In the genomic region with DNA sequence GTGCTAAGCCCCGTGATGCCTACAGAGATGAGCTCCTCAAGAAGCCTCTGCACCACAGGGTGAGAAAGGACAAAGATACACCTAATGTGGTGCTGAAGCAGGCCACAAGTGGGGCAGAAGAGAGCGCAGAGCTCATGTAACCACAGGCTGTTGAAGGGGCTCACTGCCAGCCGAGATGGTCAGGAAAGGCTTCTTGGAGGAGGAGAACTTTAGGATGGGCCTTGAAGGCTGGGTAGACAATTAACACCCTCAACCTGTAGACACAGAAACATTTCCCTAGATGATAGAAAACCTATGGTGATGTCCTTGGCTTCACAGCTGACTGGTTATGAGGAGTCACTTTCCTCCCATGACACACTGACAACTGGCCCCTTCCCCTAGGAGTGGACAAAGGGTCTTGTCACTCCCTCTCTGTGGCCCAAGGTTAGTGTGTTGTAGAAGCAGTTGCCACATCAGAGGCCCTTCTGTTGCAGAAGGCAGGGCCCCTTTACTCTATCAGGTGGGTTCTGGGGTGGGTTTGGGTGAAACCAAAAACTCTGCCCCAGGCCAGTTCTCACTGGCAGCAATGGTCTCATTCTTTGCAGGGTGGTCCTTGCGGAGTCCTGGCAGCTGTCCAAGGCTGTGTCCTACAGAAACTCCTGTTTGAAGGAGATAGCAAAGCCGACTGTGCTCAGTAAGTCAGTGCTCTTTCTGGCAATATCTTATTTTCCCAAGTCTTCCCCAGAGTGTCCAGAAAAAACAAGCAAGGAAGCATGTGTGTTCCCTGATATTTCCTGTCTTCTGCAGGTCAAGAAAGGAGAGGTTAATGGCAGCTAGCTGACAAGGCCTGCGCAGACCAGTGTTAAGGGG, we compare ENCODE assay signal across 24 cellular contexts.
DNase-seq lines count a peak whose midpoint lies in the region; ATAC-seq, FAIRE-seq and TF ChIP-seq lines count a peak whose summit lies in the region.
"Had no signal": no experiment of that assay in that cellular context is flagged by ENCODE, and none has a peak within 500 bp of the region (broad histone marks: within the 10 kb centered on the region; RNA-seq: fewer than 3 reads in every experiment).

No MANE protein-coding gene starts in this region.

- H3K4me1 ChIP-seq in K562 (replicated peaks in 1 of 2; ENCODE audit: control insufficient read depth in 2 of 2, insufficient read depth in 2 of 2, low read length in 2 of 2), result peaks cover 0 to 9% of the 10 kb centered on the region in 2 experiments; a peak in 3 of 5 replicates
- H3K4me1 ChIP-seq in pancreas, result no peaks in the 10 kb centered on the region
- H3K4me1 ChIP-seq: Caco-2, SJCRH30 had no signal

- TF ChIP-seq EP300 in K562 (IDR thresholded peaks at IDR 0.05; ENCODE audit: low read length), result no peak

- H3K36me3 Mint-ChIP-seq in activated CD8-positive, alpha-beta memory T cell treated with anti-CD3 and anti-CD28 coated beads, Interleukin-2, amount 10 ng/mL, durations not matched to agents 7 days and 5 days, result no peaks in the 10 kb centered on the region
- H3K36me3 Mint-ChIP-seq: CD4-positive, alpha-beta memory T cell had no signal

- H3K9me1 ChIP-seq in K562 (ENCODE audit: control insufficient read depth, insufficient read depth, low read length), result no peaks in the 10 kb centered on the region

- H3K27ac ChIP-seq in K562 (ENCODE audit: extremely low read depth, low read depth, low read length), result no peak overlapping the region
- peak overlapping the region; percentile 60 for H3K27ac ChIP-seq in layer of hippocampus (ENCODE audit: low read depth, low read length)
- H3K27ac ChIP-seq in pancreas, result no peak overlapping the region
- H3K27ac ChIP-seq: BLaER1 treated with 17β-estradiol and CSF1 and Interleukin-3, amounts not matched to agents 10 nM and 100 nM; HL-60; PC-9; SJCRH30 had no signal

- H3K9ac ChIP-seq in K562 (ENCODE audit: insufficient read depth in 1 of 2, low read depth in 2 of 2, low read length in 2 of 2), result peak overlapping the region in 1 of 2 experiments; percentile 74; a peak in 1 of 4 replicates
- H3K9ac ChIP-seq: BLaER1 treated with 17β-estradiol and CSF1 and Interleukin-3, amounts not matched to agents 10 nM and 100 nM had no signal

- no peaks in the 10 kb centered on the region for H3K27me3 ChIP-seq in K562 (ENCODE audit: control insufficient read depth in 2 of 2, insufficient read depth in 2 of 2, low read length in 2 of 2)
- H3K27me3 ChIP-seq in layer of hippocampus (ENCODE audit: control insufficient read depth, insufficient read depth, low read length), result no peaks in the 10 kb centered on the region
- no peaks in the 10 kb centered on the region for H3K27me3 ChIP-seq in pancreas
- H3K27me3 ChIP-seq: BLaER1 treated with 17β-estradiol and CSF1 and Interleukin-3, amounts not matched to agents 10 nM and 100 nM had no signal

- H3K4me3 ChIP-seq in K562, result no peak overlapping the region
- H3K4me3 ChIP-seq in pancreas, result no peak overlapping the region
- H3K4me3 ChIP-seq: BLaER1 treated with 17β-estradiol and CSF1 and Interleukin-3, amounts not matched to agents 10 nM and 100 nM; PC-9; SJCRH30 had no signal

- peak; percentile 29 for DNase-seq in activated CD8-positive, alpha-beta memory T cell treated with anti-CD3 and anti-CD28 coated beads, Interleukin-2, amount 50 U/mL, for 48 hours
- DNase-seq in activated CD8-positive, alpha-beta memory T cell treated with anti-CD3 and anti-CD28 coated beads, Interleukin-2, amount 10 ng/mL, durations not matched to agents 7 days and 5 days, result no peak
- DNase-seq in K562 (ENCODE audit: extremely low read depth in 1 of 4, low spot score in 3 of 4) (peak in 1 of 4 experiments; percentile 10), pulmonary artery endothelial cell (ENCODE audit: low read depth, low spot score) (peak; percentile 40), pancreas (no peak), HuH-7.5 (ENCODE audit: low spot score) (no peak)
- DNase-seq: 8988T; CD4-positive, alpha-beta memory T cell; DMS 273 treated with DMSO at 0.1 percent for 48 hours; IMR-90; NCI-H1105; NCI-H146; NCI-H2029; NCI-H2227 treated with DMSO at 0.1 percent for 48 hours; NCI-H510A; PC-9; RPMI8226 had no signal

- H3K79me2 ChIP-seq in K562 (ENCODE audit: control insufficient read depth, insufficient read depth, low read length), result no peaks in the 10 kb centered on the region

- H3K4me2 ChIP-seq in K562 (ENCODE audit: insufficient read depth, low read length), result no peak overlapping the region
- H3K4me2 ChIP-seq: BLaER1 treated with 17β-estradiol and CSF1 and Interleukin-3, amounts not matched to agents 10 nM and 100 nM; PC-9 had no signal

- in situ Hi-C loops in K562 (cut with MboI), result no loop called here

- TF ChIP-seq CTCF in K562 (IDR thresholded peaks at IDR 0.05 in 2 of 3, conservative IDR thresholded peaks at IDR 0.05 in 1 of 3; ENCODE audit: insufficient read depth in 2 of 3, low read depth in 1 of 3, low read length in 3 of 3) (no peak), pancreas (IDR thresholded peaks at IDR 0.05) (no peak)

- TF ChIP-seq RAD21 in K562 (CRISPR knock-in tag; conservative IDR thresholded peaks at IDR 0.05 in 1 of 2, IDR thresholded peaks at IDR 0.05 in 1 of 2), result no peak

- H3K36me3 ChIP-seq in K562 (ENCODE audit: control insufficient read depth, insufficient read depth, low read length) (peaks cover 26% of the 10 kb centered on the region; the same call in 2 of the 3 replicates), pancreas (no peaks in the 10 kb centered on the region)
- H3K36me3 ChIP-seq: BLaER1 treated with 17β-estradiol and CSF1 and Interleukin-3, amounts not matched to agents 10 nM and 100 nM; SJCRH30 had no signal

- no TSS peak for BruUV-seq in K562 (replicated peaks; lab: Mats Ljungman, UMichigan)

- no peak for TF ChIP-seq POLR2A in K562 (conservative IDR thresholded peaks at IDR 0.05)

- no peaks in the 10 kb centered on the region for H3K9me3 Mint-ChIP-seq in activated CD8-positive, alpha-beta memory T cell treated with anti-CD3 and anti-CD28 coated beads, Interleukin-2, amount 10 ng/mL, durations not matched to agents 7 days and 5 days (ENCODE audit: low read depth)

- POLR2A ChIA-PET in K562 (lab: Yijun Ruan, JAX), result interaction anchor here (1.0 kb wide), 1 partner anchor 12 kb away, joined by 3 read pairs; no protein-coding TSS in a partner anchor

- ATAC-seq in activated CD8-positive, alpha-beta memory T cell treated with anti-CD3 and anti-CD28 coated beads, Interleukin-2, amount 10 ng/mL, durations not matched to agents 7 days and 5 days, result no peak
- ATAC-seq in K562 (no peak), pancreas (no peak), HG02970 (IDR thresholded peaks at IDR 0.05; ENCODE audit: low FRiP score, unreplicated experiment) (no peak)

- H3K27me3 Mint-ChIP-seq in activated CD8-positive, alpha-beta memory T cell treated with anti-CD3 and anti-CD28 coated beads, Interleukin-2, amount 10 ng/mL, durations not matched to agents 7 days and 5 days, result no peaks in the 10 kb centered on the region
- H3K27me3 Mint-ChIP-seq: CD4-positive, alpha-beta memory T cell had no signal

- H3K27ac Mint-ChIP-seq in activated CD8-positive, alpha-beta memory T cell treated with anti-CD3 and anti-CD28 coated beads, Interleukin-2, amount 10 ng/mL, durations not matched to agents 7 days and 5 days, result no peak overlapping the region

- H3K9me3 ChIP-seq in K562 (replicated peaks; ENCODE audit: control insufficient read depth, insufficient read depth, low read depth, low read length), result no peaks in the 10 kb centered on the region
- no peaks in the 10 kb centered on the region for H3K9me3 ChIP-seq in pancreas
- H3K9me3 ChIP-seq: SJCRH30 had no signal

- no peak for FAIRE-seq in K562 (lab: Jason Lieb, UNC)
- no peak for FAIRE-seq in pancreas (lab: Jason Lieb, UNC)
- FAIRE-seq: H54 had no signal

- intact Hi-C loops in K562 (cut with micrococcal nuclease) (no loop called here), pancreas (cut with DNase I) (no loop called here)

- no peak overlapping the region for H2AFZ ChIP-seq in K562 (ENCODE audit: low read depth, low read length)
- H2AFZ ChIP-seq: PC-9 had no signal

- CTCF ChIA-PET in activated CD8-positive, alpha-beta memory T cell treated with anti-CD3 and anti-CD28 coated beads, Interleukin-2, amount 10 ng/mL, durations not matched to agents 7 days and 5 days (lab: Charles Lee), result no interaction called here
- CTCF ChIA-PET in K562 (lab: Yijun Ruan, JAX; ENCODE audit: low intra/inter-chr PET ratio), result no interaction called here

- no peak overlapping the region for H3K4me3 Mint-ChIP-seq in activated CD8-positive, alpha-beta memory T cell treated with anti-CD3 and anti-CD28 coated beads, Interleukin-2, amount 10 ng/mL, durations not matched to agents 7 days and 5 days
- H3K4me3 Mint-ChIP-seq: CD4-positive, alpha-beta memory T cell had no signal

- no peaks in the 10 kb centered on the region for H3K4me1 Mint-ChIP-seq in activated CD8-positive, alpha-beta memory T cell treated with anti-CD3 and anti-CD28 coated beads, Interleukin-2, amount 10 ng/mL, durations not matched to agents 7 days and 5 days
- H3K4me1 Mint-ChIP-seq: CD4-positive, alpha-beta memory T cell had no signal

- 61% methylated on average over 6 of the region's 6 CpGs for WGBS in K562 (ENCODE audit: insufficient coverage, low coverage, missing lambda C conversion rate)
- 83 to 93% methylated on average over 6 of the region's 6 CpGs for WGBS in pancreas, 2 donors

- H4K20me1 ChIP-seq in K562 (replicated peaks; ENCODE audit: control insufficient read depth, insufficient read depth, low read length), result no peaks in the 10 kb centered on the region

TF ChIP-seq in K562, 482 proteins besides CTCF, POLR2A, EP300 and RAD21:
- peak; percentile 37 for TF ChIP-seq ZFP36 (IDR thresholded peaks at IDR 0.05; ENCODE audit: low read depth, low read length, partially characterized antibody)
- peak; percentile 59; the same call in 1 of the 2 replicates for TF ChIP-seq NFIC (IDR thresholded peaks at IDR 0.05)
- TF ChIP-seq MAFK (IDR thresholded peaks at IDR 0.05; ENCODE audit: low read length), result no peak
TF ChIP-seq in K562: peak in this region for 2.

Comparison
In these comparisons a context has a peak if more than half of its experiments do, and no peak if none do; other contexts are left out.
1. DNase-seq: peak in activated CD8-positive, alpha-beta memory T cell treated with anti-CD3 and anti-CD28 coated beads, Interleukin-2, amount 50 U/mL, for 48 hours (single experiment) and pulmonary artery endothelial cell (single experiment); none in activated CD8-positive, alpha-beta memory T cell treated with anti-CD3 and anti-CD28 coated beads, Interleukin-2, amount 10 ng/mL, durations not matched to agents 7 days and 5 days (single experiment), pancreas (0 of 6) and HuH-7.5 (single experiment).